9 cellular contexts compared by ENCODE assay signal in the genomic region with DNA sequence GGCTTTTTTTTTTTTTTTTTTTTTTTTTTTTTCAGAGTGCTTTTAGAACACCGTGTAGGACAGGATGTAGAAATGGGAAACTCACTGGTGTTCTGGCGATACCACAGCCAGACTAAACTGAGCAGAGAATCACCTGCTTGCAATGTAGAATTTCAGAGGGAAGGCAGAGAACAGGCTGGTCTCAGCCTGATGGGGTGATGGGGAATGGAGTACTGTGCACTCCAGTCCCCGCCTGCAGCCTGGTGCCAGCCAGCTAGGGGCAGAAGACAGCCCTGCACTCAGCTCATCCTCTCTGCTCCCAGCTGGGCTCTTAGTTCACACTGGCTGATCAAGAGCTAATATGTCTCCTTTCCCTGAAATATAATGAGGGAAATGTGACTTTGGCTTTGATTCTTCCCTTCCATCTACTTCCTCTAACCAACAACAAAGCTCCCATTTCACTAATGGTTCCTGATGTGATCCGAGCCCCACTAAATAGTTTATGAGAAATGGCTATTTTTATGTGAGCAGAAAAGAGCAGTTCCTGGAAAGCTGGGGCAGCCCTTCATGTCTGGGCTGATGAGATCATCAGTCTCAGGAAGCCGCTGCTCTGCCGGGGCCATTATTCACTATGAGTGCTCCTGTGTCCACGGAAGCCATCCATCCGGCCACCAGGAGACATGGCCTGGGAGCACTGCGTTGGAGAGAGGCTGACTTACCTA.
A peak's percentile ranks its signal among the peaks of the same experiment; 100 is the strongest.
DNase-seq lines count a peak whose midpoint lies in the region; TF ChIP-seq lines count a peak whose summit lies in the region.
"Had no signal": no experiment of that assay in that cellular context is flagged by ENCODE, and none has a peak within 500 bp of the region (broad histone marks: within the 10 kb centered on the region; RNA-seq: fewer than 3 reads in every experiment).

No MANE protein-coding gene starts in this region.

- peaks cover 36% of the 10 kb centered on the region for H3K4me1 ChIP-seq in parathyroid adenoma

- H3K9ac ChIP-seq in parathyroid adenoma = no peak overlapping the region

- no peaks in the 10 kb centered on the region for H3K79me2 ChIP-seq in parathyroid adenoma

- H3K27me3 ChIP-seq in brain microvascular endothelial cell (replicated peaks) = no peaks in the 10 kb centered on the region
- no peaks in the 10 kb centered on the region for H3K27me3 ChIP-seq in parathyroid adenoma (ENCODE audit: control insufficient read depth, insufficient read depth, low read length)

- H3K9me3 ChIP-seq in parathyroid adenoma (ENCODE audit: control insufficient read depth, low read length) = no peaks in the 10 kb centered on the region

- DNase-seq in NCI-H2107 treated with DMSO at 0.1 percent for 48 hours (lab: John Stamatoyannopoulos, UW; ENCODE audit: unreplicated experiment) = peak; percentile 58
- DNase-seq in brain microvascular endothelial cell = peak; percentile 56
- no peak for DNase-seq in Ammon's horn (ENCODE audit: low spot score)
- DNase-seq in OCI-M2 (lab: John Stamatoyannopoulos, UW; ENCODE audit: unreplicated experiment) = no peak
- DNase-seq in activated CD4-positive, alpha-beta T cell treated with anti-CD3 and anti-CD28 coated beads, Interleukin-2, amount 50 U/mL, for 4 hours = no peak
- DNase-seq: effector CD4-positive, alpha-beta T cell; NCI-H2081 treated with DMSO at 0.1 percent for 48 hours had no signal

- TF ChIP-seq CTCF in GM12873 (IDR thresholded peaks at IDR 0.05; ENCODE audit: insufficient read depth, low read depth, low read length, missing control alignments) (peak; percentile 17), brain microvascular endothelial cell (IDR thresholded peaks at IDR 0.05; ENCODE audit: low read depth, low read length, missing control alignments) (peak; percentile 5), parathyroid adenoma (IDR thresholded peaks at IDR 0.05) (no peak)

- H2AFZ ChIP-seq in parathyroid adenoma = peak overlapping the region; percentile 58

- H3K27ac ChIP-seq in brain microvascular endothelial cell (no peak overlapping the region), parathyroid adenoma (peak overlapping the region; percentile 42)

- H3K36me3 ChIP-seq in brain microvascular endothelial cell (replicated peaks) = no peaks in the 10 kb centered on the region
- H3K36me3 ChIP-seq in parathyroid adenoma (ENCODE audit: control insufficient read depth, insufficient read depth, low read length) = no peaks in the 10 kb centered on the region

- no peak overlapping the region for H3K4me3 ChIP-seq in brain microvascular endothelial cell (ENCODE audit: low read depth, low read length)
- no peak overlapping the region for H3K4me3 ChIP-seq in parathyroid adenoma (ENCODE audit: low read depth, low read length)

- no peak overlapping the region for H3K4me2 ChIP-seq in parathyroid adenoma (ENCODE audit: low read length)

- in situ Hi-C loops in brain microvascular endothelial cell (cut with HindIII; ENCODE audit: low pct_ligation_motif_present, low sequenced_read_pairs) = no loop called here

Comparison
In these comparisons a context has a peak if more than half of its experiments do, and no peak if none do; other contexts are left out.
1. DNase-seq: peak in NCI-H2107 treated with DMSO at 0.1 percent for 48 hours (single experiment) and brain microvascular endothelial cell (single experiment); none in Ammon's horn (single experiment), OCI-M2 (single experiment) and activated CD4-positive, alpha-beta T cell treated with anti-CD3 and anti-CD28 coated beads, Interleukin-2, amount 50 U/mL, for 4 hours (0 of 2).